In the genomic region with DNA sequence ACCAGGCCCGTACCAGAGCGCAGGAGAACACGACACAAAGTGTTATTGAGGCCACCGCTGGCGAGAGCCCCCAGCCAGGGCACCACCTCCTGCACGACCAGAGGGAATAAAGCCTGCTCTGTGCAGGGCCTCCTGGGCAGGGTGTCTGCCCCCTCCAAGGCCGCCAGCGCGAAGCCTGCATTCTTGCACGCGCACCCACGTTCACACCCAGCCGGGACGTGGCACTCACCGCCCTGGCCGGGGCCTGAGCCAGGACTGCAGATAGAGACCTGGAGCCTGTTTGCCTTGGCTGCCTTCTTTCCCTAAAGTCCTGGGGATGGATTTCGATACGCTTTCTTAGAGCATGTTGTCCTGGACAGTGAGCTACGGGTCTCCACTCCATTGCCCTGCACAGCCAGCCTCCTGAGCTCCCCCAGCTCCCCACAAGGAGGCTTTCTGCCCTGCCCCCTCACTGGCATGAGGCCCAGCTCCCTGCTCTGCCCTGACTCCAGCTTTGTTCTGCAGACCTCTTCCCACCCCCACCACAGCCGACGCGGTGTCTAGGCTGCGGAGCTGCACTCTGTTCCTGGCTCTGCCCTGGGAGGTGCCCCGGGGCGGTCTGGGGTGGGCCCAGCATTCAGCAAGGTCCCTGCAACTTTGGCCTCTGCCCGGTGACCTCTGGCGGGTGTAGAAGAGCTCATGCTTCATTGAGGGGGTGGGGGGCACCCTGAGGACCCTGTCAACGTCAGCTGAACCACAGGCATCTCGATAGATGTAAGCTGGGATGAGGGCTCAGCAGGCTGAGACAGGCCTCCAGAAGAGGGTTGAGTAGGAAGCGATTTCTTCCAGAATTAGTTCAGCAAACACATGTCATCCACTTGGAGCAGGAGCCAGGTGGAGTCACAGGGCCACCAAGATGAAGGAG, we compare ENCODE assay signal across 15 cellular contexts.
A peak's percentile ranks its signal among the peaks of the same experiment; 100 is the strongest.
DNase-seq lines count a peak whose midpoint lies in the region; ATAC-seq and TF ChIP-seq lines count a peak whose summit lies in the region.
"Had no signal": no experiment of that assay in that cellular context is flagged by ENCODE, and none has a peak within 500 bp of the region (broad histone marks: within the 10 kb centered on the region; RNA-seq: fewer than 3 reads in every experiment).

No MANE protein-coding gene starts in this region.

- CTCF ChIA-PET in T-cell (lab: Charles Lee) = no interaction called here

- no peak for TF ChIP-seq CTCF in coronary artery (IDR thresholded peaks at IDR 0.05)
- TF ChIP-seq CTCF in right lobe of liver (IDR thresholded peaks at IDR 0.05) = no peak
- no peak for TF ChIP-seq CTCF in sigmoid colon (IDR thresholded peaks at IDR 0.05)

- DNase-seq in Karpas-422 (no peak), coronary artery (ENCODE audit: low spot score) (peak; percentile 71), right lobe of liver (peak in 2 of 3 donors; percentile 46 to 54), sigmoid colon (peak; percentile 61), COR-L47 (lab: John Stamatoyannopoulos, UW) (no peak), NCI-H2107 treated with DMSO at 0.1 percent for 48 hours (lab: John Stamatoyannopoulos, UW; ENCODE audit: unreplicated experiment) (no peak), T-cell (no peak)
- DNase-seq: activated CD4-positive, alpha-beta T cell treated with anti-CD3 and anti-CD28 coated beads for 1 hour; dermis blood vessel endothelial cell; GDM1; left colon had no signal

- no peaks in the 10 kb centered on the region for H3K79me2 ChIP-seq in Karpas-422 (ENCODE audit: low read length)

- H3K4me1 Mint-ChIP-seq in T-cell = no peaks in the 10 kb centered on the region

- 71% methylated on average over 7 of the region's 30 CpGs for WGBS in right lobe of liver (ENCODE audit: insufficient coverage, low coverage, low lambda C conversion rate, missing lambda C conversion rate)
- WGBS in sigmoid colon, 2 donors = 89 to 92% methylated on average over 30 of the region's 30 CpGs

- H3K27ac ChIP-seq in Karpas-422 (ENCODE audit: low read length) = peak overlapping the region; percentile 86
- H3K27ac ChIP-seq in coronary artery = peak overlapping the region in 1 of 2 donors; percentile 43
- H3K27ac ChIP-seq in right lobe of liver = no peak overlapping the region
- H3K27ac ChIP-seq in sigmoid colon = peak overlapping the region in 2 of 4 donors; percentile 36 to 42
- H3K27ac ChIP-seq: HL-60, prostate gland had no signal

- TF ChIP-seq EP300 in sigmoid colon (IDR thresholded peaks at IDR 0.05) = no peak

- H3K9me3 Mint-ChIP-seq in T-cell = no peaks in the 10 kb centered on the region

- no peak for TF ChIP-seq POLR2A in right lobe of liver (IDR thresholded peaks at IDR 0.05)
- no peak for TF ChIP-seq POLR2A in sigmoid colon (IDR thresholded peaks at IDR 0.05)

- POLR2A ChIA-PET in T-cell (lab: Charles Lee) = no interaction called here

- no peak overlapping the region for H3K9ac ChIP-seq in Karpas-422 (ENCODE audit: low read length)

- H3K9me3 ChIP-seq in Karpas-422 (ENCODE audit: low read length) (no peaks in the 10 kb centered on the region), right lobe of liver (no peaks in the 10 kb centered on the region), sigmoid colon (no peaks in the 10 kb centered on the region)
- H3K9me3 ChIP-seq: prostate gland had no signal

- H3K36me3 Mint-ChIP-seq in T-cell = no peaks in the 10 kb centered on the region

- no peak overlapping the region for H2AFZ ChIP-seq in Karpas-422 (ENCODE audit: low read length)

- no peak overlapping the region for H3K4me3 ChIP-seq in Karpas-422 (ENCODE audit: low read length)
- peak overlapping the region; percentile 42 for H3K4me3 ChIP-seq in coronary artery
- H3K4me3 ChIP-seq in right lobe of liver = no peak overlapping the region
- no peak overlapping the region for H3K4me3 ChIP-seq in sigmoid colon
- H3K4me3 ChIP-seq: prostate gland had no signal

- ATAC-seq in right lobe of liver (no peak), GM19035 (IDR thresholded peaks at IDR 0.05; ENCODE audit: unreplicated experiment) (no peak), T-cell (replicated peaks in 1 of 4) (no peak)
- ATAC-seq: left colon had no signal

- H3K4me1 ChIP-seq in Karpas-422 (ENCODE audit: low read length) = peaks cover 42% of the 10 kb centered on the region
- no peaks in the 10 kb centered on the region for H3K4me1 ChIP-seq in right lobe of liver
- peaks cover 0 to 16% (median 15%) of the 10 kb centered on the region in 4 donors for H3K4me1 ChIP-seq in sigmoid colon

- no peaks in the 10 kb centered on the region for H3K27me3 Mint-ChIP-seq in T-cell
- H3K27me3 Mint-ChIP-seq: B cell had no signal

- intact Hi-C loops in right lobe of liver (cut with DNase I) = no loop called here
- intact Hi-C loops in sigmoid colon (cut with DNase I) = no loop called here

- H3K36me3 ChIP-seq in Karpas-422 (ENCODE audit: insufficient read depth, low read length) = peaks cover 70% of the 10 kb centered on the region
- no peaks in the 10 kb centered on the region for H3K36me3 ChIP-seq in right lobe of liver
- peaks cover 0 to 46% (median 14%) of the 10 kb centered on the region in 4 donors for H3K36me3 ChIP-seq in sigmoid colon

- no peaks in the 10 kb centered on the region for H3K27me3 ChIP-seq in Karpas-422 (ENCODE audit: low read length)
- no peaks in the 10 kb centered on the region for H3K27me3 ChIP-seq in right lobe of liver
- no peaks in the 10 kb centered on the region for H3K27me3 ChIP-seq in sigmoid colon

- peaks cover 14% of the 10 kb centered on the region for H4K20me1 ChIP-seq in Karpas-422 (ENCODE audit: insufficient read depth, low read depth, low read length)

- H3K4me2 ChIP-seq in Karpas-422 (ENCODE audit: low read depth, low read length, poor library complexity, severe bottlenecking) = no peak overlapping the region

- H3K4me3 Mint-ChIP-seq in T-cell = no peak overlapping the region
- H3K4me3 Mint-ChIP-seq: B cell had no signal

- H3K9me2 ChIP-seq in Karpas-422 (replicated peaks; ENCODE audit: insufficient read depth, low read length) = no peaks in the 10 kb centered on the region

- no peak overlapping the region for H3K27ac Mint-ChIP-seq in T-cell

Comparison
In these comparisons a context has a peak if more than half of its experiments do, and no peak if none do; other contexts are left out.
1. DNase-seq: peak in coronary artery (single experiment), right lobe of liver (2 of 3) and sigmoid colon (single experiment); none in Karpas-422 (single experiment), COR-L47 (single experiment), NCI-H2107 treated with DMSO at 0.1 percent for 48 hours (single experiment) and T-cell (0 of 34).